ENCODE assay signal across 1 cellular context in the genomic region with DNA sequence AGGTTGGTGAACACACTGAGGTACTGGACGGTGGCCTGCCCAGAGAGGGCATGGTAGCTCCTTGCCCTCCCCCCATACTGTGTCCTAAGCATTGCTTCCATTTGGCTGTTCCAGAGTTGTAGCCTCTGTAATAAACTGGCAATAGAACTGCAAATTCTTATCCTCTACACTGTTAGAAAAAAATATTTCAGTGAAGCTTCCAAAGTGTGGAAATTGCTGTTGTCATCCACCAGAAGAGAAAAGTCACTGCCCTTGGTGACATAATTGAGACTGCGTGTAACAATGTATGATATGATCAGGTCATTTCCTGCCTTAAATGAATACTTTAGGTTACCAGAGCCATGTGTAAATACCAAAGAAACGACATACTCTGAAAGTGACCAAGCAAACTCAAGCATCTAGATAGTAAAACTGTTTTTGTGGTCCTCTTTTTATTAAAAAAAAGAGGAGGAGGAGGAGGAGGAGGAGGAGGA.
TF ChIP-seq lines count a peak whose summit lies in the region.

No MANE protein-coding gene starts in this region.

TF ChIP-seq in K562, 482 proteins besides CTCF, POLR2A, EP300 and RAD21 (continued from another document and continues in another):
- TF ChIP-seq, protein P1, sequence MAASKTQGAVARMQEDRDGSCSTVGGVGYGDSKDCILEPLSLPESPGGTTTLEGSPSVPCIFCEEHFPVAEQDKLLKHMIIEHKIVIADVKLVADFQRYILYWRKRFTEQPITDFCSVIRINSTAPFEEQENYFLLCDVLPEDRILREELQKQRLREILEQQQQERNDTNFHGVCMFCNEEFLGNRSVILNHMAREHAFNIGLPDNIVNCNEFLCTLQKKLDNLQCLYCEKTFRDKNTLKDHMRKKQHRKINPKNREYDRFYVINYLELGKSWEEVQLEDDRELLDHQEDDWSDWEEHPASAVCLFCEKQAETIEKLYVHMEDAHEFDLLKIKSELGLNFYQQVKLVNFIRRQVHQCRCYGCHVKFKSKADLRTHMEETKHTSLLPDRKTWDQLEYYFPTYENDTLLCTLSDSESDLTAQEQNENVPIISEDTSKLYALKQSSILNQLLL (CRISPR knock-in tag; IDR thresholded peaks at IDR 0.05; ENCODE audit: borderline replicate concordance), result no peak
- TF ChIP-seq ZNF668 (CRISPR knock-in tag; IDR thresholded peaks at IDR 0.05), result no peak
- TF ChIP-seq ZNF830 (CRISPR knock-in tag; IDR thresholded peaks at IDR 0.05), result no peak
- TF ChIP-seq FOXM1 (IDR thresholded peaks at IDR 0.05; ENCODE audit: low read depth), result 0 out of 2 replicates have a peak, but pooled peaks have one; percentile 14
- no peak for TF ChIP-seq FOXM1 (CRISPR knock-in tag; IDR thresholded peaks at IDR 0.05; ENCODE audit: low read depth)
- no peak for TF ChIP-seq EWSR1 (IDR thresholded peaks at IDR 0.05; ENCODE audit: borderline replicate concordance, low read depth, partially characterized antibody)
- TF ChIP-seq, protein P2, sequence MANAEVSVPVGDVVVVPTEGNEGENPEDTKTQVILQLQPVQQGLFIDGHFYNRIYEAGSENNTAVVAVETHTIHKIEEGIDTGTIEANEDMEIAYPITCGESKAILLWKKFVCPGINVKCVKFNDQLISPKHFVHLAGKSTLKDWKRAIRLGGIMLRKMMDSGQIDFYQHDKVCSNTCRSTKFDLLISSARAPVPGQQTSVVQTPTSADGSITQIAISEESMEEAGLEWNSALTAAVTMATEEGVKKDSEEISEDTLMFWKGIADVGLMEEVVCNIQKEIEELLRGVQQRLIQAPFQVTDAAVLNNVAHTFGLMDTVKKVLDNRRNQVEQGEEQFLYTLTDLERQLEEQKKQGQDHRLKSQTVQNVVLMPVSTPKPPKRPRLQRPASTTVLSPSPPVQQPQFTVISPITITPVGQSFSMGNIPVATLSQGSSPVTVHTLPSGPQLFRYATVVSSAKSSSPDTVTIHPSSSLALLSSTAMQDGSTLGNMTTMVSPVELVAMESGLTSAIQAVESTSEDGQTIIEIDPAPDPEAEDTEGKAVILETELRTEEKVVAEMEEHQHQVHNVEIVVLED (CRISPR knock-in tag; IDR thresholded peaks at IDR 0.05), result no peak
- no peak for TF ChIP-seq ZNF717 (CRISPR knock-in tag; IDR thresholded peaks at IDR 0.05)
- no peak for TF ChIP-seq SIN3B (IDR thresholded peaks at IDR 0.05; ENCODE audit: low read depth)
- TF ChIP-seq SRSF9 (IDR thresholded peaks at IDR 0.05; ENCODE audit: borderline replicate concordance, low read depth, low read length), result no peak
- no peak for TF ChIP-seq SREBF1 (IDR thresholded peaks at IDR 0.05; ENCODE audit: borderline replicate concordance, low read depth, low read length)
- TF ChIP-seq JUND (IDR thresholded peaks at IDR 0.05; ENCODE audit: borderline replicate concordance, low read depth, low read length), result peak; percentile 66; the same call in 1 of the 2 replicates
- TF ChIP-seq JUND (tag; IDR thresholded peaks at IDR 0.05; ENCODE audit: borderline replicate concordance, low read depth, low read length), result peak; percentile 60; the same call in 1 of the 3 replicates
- TF ChIP-seq, protein P3, sequence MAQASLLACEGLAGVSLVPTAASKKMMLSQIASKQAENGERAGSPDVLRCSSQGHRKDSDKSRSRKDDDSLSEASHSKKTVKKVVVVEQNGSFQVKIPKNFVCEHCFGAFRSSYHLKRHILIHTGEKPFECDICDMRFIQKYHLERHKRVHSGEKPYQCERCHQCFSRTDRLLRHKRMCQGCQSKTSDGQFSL (CRISPR knock-in tag; IDR thresholded peaks at IDR 0.05), result no peak
- TF ChIP-seq, protein P3 (tag; IDR thresholded peaks at IDR 0.05), result 0 out of 4 replicates have a peak, but pooled peaks of 1 of the 2 experiments have one; percentile 28
- no peak for TF ChIP-seq KLF6 (CRISPR knock-in tag; IDR thresholded peaks at IDR 0.05; ENCODE audit: borderline replicate concordance)
- no peak for TF ChIP-seq SMAD2 (IDR thresholded peaks at IDR 0.05; ENCODE audit: low read depth, low read length)
- TF ChIP-seq ADNP (tag; IDR thresholded peaks at IDR 0.05), result no peak
- TF ChIP-seq EZH2 (IDR thresholded peaks at IDR 0.05; ENCODE audit: borderline replicate concordance, low read depth, low read length), result no peak
- no peak for TF ChIP-seq DACH1 (IDR thresholded peaks at IDR 0.05; ENCODE audit: partially characterized antibody)
- peak; percentile 46; the same call in 1 of the 2 replicates for TF ChIP-seq MYC (IDR thresholded peaks at IDR 0.05; ENCODE audit: low read depth, low read length)
- no peak for TF ChIP-seq MYC (CRISPR knock-in tag; IDR thresholded peaks at IDR 0.05; ENCODE audit: borderline replicate concordance, low read depth)
- TF ChIP-seq, protein P4, sequence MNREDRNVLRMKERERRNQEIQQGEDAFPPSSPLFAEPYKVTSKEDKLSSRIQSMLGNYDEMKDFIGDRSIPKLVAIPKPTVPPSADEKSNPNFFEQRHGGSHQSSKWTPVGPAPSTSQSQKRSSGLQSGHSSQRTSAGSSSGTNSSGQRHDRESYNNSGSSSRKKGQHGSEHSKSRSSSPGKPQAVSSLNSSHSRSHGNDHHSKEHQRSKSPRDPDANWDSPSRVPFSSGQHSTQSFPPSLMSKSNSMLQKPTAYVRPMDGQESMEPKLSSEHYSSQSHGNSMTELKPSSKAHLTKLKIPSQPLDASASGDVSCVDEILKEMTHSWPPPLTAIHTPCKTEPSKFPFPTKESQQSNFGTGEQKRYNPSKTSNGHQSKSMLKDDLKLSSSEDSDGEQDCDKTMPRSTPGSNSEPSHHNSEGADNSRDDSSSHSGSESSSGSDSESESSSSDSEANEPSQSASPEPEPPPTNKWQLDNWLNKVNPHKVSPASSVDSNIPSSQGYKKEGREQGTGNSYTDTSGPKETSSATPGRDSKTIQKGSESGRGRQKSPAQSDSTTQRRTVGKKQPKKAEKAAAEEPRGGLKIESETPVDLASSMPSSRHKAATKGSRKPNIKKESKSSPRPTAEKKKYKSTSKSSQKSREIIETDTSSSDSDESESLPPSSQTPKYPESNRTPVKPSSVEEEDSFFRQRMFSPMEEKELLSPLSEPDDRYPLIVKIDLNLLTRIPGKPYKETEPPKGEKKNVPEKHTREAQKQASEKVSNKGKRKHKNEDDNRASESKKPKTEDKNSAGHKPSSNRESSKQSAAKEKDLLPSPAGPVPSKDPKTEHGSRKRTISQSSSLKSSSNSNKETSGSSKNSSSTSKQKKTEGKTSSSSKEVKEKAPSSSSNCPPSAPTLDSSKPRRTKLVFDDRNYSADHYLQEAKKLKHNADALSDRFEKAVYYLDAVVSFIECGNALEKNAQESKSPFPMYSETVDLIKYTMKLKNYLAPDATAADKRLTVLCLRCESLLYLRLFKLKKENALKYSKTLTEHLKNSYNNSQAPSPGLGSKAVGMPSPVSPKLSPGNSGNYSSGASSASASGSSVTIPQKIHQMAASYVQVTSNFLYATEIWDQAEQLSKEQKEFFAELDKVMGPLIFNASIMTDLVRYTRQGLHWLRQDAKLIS (CRISPR knock-in tag; IDR thresholded peaks at IDR 0.05), result no peak
- no peak for TF ChIP-seq ZNF507 (tag; conservative IDR thresholded peaks at IDR 0.05)
- no peak for TF ChIP-seq ZNF384 (IDR thresholded peaks at IDR 0.05; ENCODE audit: low read depth, low read length)
- TF ChIP-seq, protein P5, sequence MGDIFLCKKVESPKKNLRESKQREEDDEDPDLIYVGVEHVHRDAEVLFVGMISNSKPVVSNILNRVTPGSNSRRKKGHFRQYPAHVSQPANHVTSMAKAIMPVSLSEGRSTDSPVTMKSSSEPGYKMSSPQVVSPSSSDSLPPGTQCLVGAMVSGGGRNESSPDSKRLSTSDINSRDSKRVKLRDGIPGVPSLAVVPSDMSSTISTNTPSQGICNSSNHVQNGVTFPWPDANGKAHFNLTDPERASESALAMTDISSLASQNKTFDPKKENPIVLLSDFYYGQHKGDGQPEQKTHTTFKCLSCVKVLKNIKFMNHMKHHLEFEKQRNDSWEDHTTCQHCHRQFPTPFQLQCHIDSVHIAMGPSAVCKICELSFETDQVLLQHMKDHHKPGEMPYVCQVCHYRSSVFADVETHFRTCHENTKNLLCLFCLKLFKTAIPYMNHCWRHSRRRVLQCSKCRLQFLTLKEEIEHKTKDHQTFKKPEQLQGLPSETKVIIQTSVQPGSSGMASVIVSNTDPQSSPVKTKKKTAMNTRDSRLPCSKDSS (IDR thresholded peaks at IDR 0.05; ENCODE audit: low read depth, partially characterized antibody), result no peak
- 0 out of 4 replicates have a peak, but pooled peaks of 1 of the 2 experiments have one; percentile 36 for TF ChIP-seq TEAD1 (CRISPR knock-in tag; IDR thresholded peaks at IDR 0.05)
- TF ChIP-seq SMARCC2 (IDR thresholded peaks at IDR 0.05; ENCODE audit: low read depth), result 0 out of 2 replicates have a peak, but pooled peaks have one; percentile 34
- no peak for TF ChIP-seq NCOA2 (IDR thresholded peaks at IDR 0.05; ENCODE audit: partially characterized antibody in 2 of 2)
- TF ChIP-seq, protein P6, sequence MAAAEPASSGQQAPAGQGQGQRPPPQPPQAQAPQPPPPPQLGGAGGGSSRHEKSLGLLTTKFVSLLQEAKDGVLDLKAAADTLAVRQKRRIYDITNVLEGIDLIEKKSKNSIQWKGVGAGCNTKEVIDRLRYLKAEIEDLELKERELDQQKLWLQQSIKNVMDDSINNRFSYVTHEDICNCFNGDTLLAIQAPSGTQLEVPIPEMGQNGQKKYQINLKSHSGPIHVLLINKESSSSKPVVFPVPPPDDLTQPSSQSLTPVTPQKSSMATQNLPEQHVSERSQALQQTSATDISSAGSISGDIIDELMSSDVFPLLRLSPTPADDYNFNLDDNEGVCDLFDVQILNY (CRISPR knock-in tag; IDR thresholded peaks at IDR 0.05), result no peak
- TF ChIP-seq PRMT5 (CRISPR knock-in tag; IDR thresholded peaks at IDR 0.05), result no peak
- TF ChIP-seq NFATC3 (IDR thresholded peaks at IDR 0.05), result no peak
- TF ChIP-seq POLR3A (IDR thresholded peaks at IDR 0.05; ENCODE audit: borderline replicate concordance, extremely low read depth, insufficient read depth, insufficient read length), result no peak
- TF ChIP-seq PYGO2 (tag; IDR thresholded peaks at IDR 0.05), result no peak
- TF ChIP-seq TAF15 (IDR thresholded peaks at IDR 0.05; ENCODE audit: low read depth, low read length), result no peak
- TF ChIP-seq SMAD1 (IDR thresholded peaks at IDR 0.05; ENCODE audit: low read depth, low read length, partially characterized antibody), result no peak
- no peak for TF ChIP-seq POLR3G (IDR thresholded peaks at IDR 0.05; ENCODE audit: extremely low read depth, insufficient read length, insufficient replicate concordance)
- peak; percentile 52; the same call in 1 of the 2 replicates for TF ChIP-seq MAFF (IDR thresholded peaks at IDR 0.05; ENCODE audit: low read length)
- TF ChIP-seq, protein P7, sequence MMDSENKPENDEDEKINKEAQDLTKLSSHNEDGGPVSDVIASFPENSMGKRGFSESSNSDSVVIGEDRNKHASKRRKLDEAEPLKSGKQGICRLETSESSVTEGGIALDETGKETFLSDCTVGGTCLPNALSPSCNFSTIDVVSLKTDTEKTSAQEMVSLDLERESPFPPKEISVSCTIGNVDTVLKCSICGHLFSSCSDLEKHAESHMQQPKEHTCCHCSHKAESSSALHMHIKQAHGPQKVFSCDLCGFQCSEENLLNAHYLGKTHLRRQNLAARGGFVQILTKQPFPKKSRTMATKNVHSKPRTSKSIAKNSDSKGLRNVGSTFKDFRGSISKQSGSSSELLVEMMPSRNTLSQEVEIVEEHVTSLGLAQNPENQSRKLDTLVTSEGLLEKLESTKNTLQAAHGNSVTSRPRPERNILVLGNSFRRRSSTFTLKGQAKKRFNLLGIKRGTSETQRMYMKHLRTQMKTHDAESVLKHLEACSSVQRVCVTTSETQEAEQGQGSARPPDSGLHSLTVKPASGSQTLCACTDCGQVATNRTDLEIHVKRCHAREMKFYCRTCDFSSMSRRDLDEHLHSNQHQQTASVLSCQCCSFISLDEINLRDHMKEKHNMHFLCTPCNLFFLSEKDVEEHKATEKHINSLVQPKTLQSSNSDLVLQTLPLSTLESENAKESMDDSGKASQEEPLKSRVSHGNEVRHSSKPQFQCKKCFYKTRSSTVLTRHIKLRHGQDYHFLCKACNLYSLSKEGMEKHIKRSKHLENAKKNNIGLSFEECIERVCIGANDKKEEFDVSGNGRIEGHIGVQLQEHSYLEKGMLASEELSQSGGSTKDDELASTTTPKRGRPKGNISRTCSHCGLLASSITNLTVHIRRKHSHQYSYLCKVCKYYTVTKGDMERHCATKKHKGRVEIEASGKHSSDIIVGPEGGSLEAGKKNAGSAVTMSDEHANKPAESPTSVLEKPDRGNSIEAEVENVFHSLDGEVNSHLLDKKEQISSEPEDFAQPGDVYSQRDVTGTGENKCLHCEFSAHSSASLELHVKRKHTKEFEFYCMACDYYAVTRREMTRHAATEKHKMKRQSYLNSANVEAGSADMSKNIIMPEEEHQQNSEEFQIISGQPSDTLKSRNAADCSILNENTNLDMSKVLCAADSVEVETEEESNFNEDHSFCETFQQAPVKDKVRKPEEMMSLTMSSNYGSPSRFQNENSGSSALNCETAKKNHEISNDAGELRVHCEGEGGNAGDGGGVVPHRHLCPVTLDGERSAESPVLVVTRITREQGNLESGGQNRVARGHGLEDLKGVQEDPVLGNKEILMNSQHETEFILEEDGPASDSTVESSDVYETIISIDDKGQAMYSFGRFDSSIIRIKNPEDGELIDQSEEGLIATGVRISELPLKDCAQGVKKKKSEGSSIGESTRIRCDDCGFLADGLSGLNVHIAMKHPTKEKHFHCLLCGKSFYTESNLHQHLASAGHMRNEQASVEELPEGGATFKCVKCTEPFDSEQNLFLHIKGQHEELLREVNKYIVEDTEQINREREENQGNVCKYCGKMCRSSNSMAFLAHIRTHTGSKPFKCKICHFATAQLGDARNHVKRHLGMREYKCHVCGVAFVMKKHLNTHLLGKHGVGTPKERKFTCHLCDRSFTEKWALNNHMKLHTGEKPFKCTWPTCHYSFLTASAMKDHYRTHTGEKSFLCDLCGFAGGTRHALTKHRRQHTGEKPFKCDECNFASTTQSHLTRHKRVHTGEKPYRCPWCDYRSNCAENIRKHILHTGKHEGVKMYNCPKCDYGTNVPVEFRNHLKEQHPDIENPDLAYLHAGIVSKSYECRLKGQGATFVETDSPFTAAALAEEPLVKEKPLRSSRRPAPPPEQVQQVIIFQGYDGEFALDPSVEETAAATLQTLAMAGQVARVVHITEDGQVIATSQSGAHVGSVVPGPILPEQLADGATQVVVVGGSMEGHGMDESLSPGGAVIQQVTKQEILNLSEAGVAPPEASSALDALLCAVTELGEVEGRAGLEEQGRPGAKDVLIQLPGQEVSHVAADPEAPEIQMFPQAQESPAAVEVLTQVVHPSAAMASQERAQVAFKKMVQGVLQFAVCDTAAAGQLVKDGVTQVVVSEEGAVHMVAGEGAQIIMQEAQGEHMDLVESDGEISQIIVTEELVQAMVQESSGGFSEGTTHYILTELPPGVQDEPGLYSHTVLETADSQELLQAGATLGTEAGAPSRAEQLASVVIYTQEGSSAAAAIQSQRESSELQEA (IDR thresholded peaks at IDR 0.05; ENCODE audit: low read depth), result no peak
- 0 out of 2 replicates have a peak, but pooled peaks have one; percentile 10 for TF ChIP-seq SMAD4 (CRISPR knock-in tag; conservative IDR thresholded peaks at IDR 0.05)
- no peak for TF ChIP-seq KHSRP (IDR thresholded peaks at IDR 0.05)
- no peak for TF ChIP-seq SRSF3 (IDR thresholded peaks at IDR 0.05; ENCODE audit: insufficient read depth, low read length)
- no peak for TF ChIP-seq GTF2F1 (IDR thresholded peaks at IDR 0.05; ENCODE audit: low read depth, low read length)
- peak; percentile 64; the same call in 1 of the 2 replicates for TF ChIP-seq GABPB1 (CRISPR knock-in tag; IDR thresholded peaks at IDR 0.05)
- TF ChIP-seq HEY1 (CRISPR knock-in tag; IDR thresholded peaks at IDR 0.05; ENCODE audit: borderline replicate concordance), result no peak
- TF ChIP-seq ETV6 (IDR thresholded peaks at IDR 0.05; ENCODE audit: borderline replicate concordance in 1 of 2, low read depth in 2 of 2, low read length in 1 of 2), result no peak
- no peak for TF ChIP-seq ETV6 (CRISPR knock-in tag; IDR thresholded peaks at IDR 0.05; ENCODE audit: borderline replicate concordance)
